In the genomic region with DNA sequence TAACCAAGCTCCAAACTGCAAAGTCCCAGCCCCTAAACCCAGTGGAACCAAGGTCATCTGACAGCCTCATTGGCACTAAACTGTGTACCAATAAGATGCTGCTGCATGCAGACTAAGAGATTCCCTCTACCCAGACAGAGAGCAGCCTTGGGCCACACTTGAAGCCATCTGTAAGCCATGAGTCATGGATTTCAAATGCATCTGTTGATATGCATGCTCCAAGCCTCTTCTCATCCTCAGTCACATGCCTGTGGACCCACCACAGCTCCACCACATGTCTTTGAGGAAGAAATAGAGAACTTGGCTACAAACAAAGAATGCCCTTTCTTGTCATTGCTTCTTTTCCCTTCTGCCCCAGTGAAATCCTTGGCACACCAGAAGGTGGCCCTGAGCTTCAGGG, we compare ENCODE assay signal across 12 cellular contexts. TPM values are rescaled to one million over a fixed set of nuclear protein-coding genes. Genes with fewer than 3 reads are reported as not detected.
DNase-seq lines count a peak whose midpoint lies in the region; ATAC-seq and TF ChIP-seq lines count a peak whose summit lies in the region.
"Had no signal": no experiment of that assay in that cellular context is flagged by ENCODE, and none has a peak within 500 bp of the region (broad histone marks: within the 10 kb centered on the region; RNA-seq: fewer than 3 reads in every experiment).

No MANE protein-coding gene starts in this region.

- H3K4me1 ChIP-seq in IMR-90 (ENCODE audit: control insufficient read depth, insufficient read depth, low read length) (peaks cover 4% of the 10 kb centered on the region), adipocyte (ENCODE audit: control insufficient read depth, insufficient read depth, low read length) (no peaks in the 10 kb centered on the region), hepatocyte (ENCODE audit: insufficient read depth) (no peaks in the 10 kb centered on the region)

- DNase-seq in AG20443 (ENCODE audit: low spot score) (peak; percentile 91), IMR-90 (peak; percentile 97), adipocyte (ENCODE audit: low read depth) (peak; percentile 60), hepatocyte (ENCODE audit: low spot score) (peak; percentile 22)
- DNase-seq in stimulated activated naive CD4-positive, alpha-beta T cell (lab: John Stamatoyannopoulos, UW), result no peak
- DNase-seq in NK-92 treated with Interleukin-12 subunit alpha and Interleukin-12 subunit beta, amount 100 ng/mL, for 24 hours (lab: John Stamatoyannopoulos, UW), result no peak
- DNase-seq: CD4-positive, alpha-beta T cell; NCI-H187; WERI-Rb-1 had no signal

- no peaks in the 10 kb centered on the region for H3K79me1 ChIP-seq in IMR-90 (ENCODE audit: low read depth in 1 of 2, low read length in 2 of 2)

- TF ChIP-seq RAD21 in IMR-90 (IDR thresholded peaks at IDR 0.05; ENCODE audit: low read length), result peak; percentile 9; the same call in 1 of the 2 replicates

- peaks cover 7% of the 10 kb centered on the region for H3K9me1 ChIP-seq in IMR-90 (ENCODE audit: insufficient read depth, low read length)

- CTCF ChIA-PET in IMR-90 (lab: Yijun Ruan, JAX), result interaction anchor here (0.7 kb wide), 2 partner anchors 20 to 476 kb away, joined by 3 read pairs; partner anchors contain the start of gene CREG2

- peak overlapping the region; percentile 58; the same call in 1 of the 2 replicates for H3K14ac ChIP-seq in IMR-90 (replicated peaks; ENCODE audit: low read depth, low read length)

- peak overlapping the region; percentile 65; the same call in 1 of the 2 replicates for H3K18ac ChIP-seq in IMR-90 (ENCODE audit: low read depth, low read length)

- H4K20me1 ChIP-seq in IMR-90 (ENCODE audit: insufficient read depth, low read length) (no peaks in the 10 kb centered on the region), hepatocyte (ENCODE audit: insufficient read depth, poor library complexity, severe bottlenecking) (no peaks in the 10 kb centered on the region)

- peak overlapping the region; percentile 60 for H2BK20ac ChIP-seq in IMR-90 (ENCODE audit: low read depth, low read length)

- H3K9me2 ChIP-seq in hepatocyte (replicated peaks; ENCODE audit: insufficient read depth), result no peaks in the 10 kb centered on the region

- in situ Hi-C loops in IMR-90 (cut with MboI; ENCODE audit: low sequenced_read_pairs), result loop anchor here (10.0 kb wide), 1 partner anchor 428 kb away; no protein-coding TSS in a partner anchor

- dilution Hi-C loops in IMR-90 (cut with HindIII; ENCODE audit: low sequenced_read_pairs, unreplicated experiment), result no loop called here

- H3K36me3 ChIP-seq in IMR-90 (ENCODE audit: control insufficient read depth, insufficient read depth, low read length) (no peaks in the 10 kb centered on the region), adipocyte (ENCODE audit: control insufficient read depth, insufficient read depth, low read length, severe bottlenecking) (no peaks in the 10 kb centered on the region), hepatocyte (replicated peaks; ENCODE audit: insufficient read depth, low read depth) (no peaks in the 10 kb centered on the region)
- H3K36me3 ChIP-seq: WERI-Rb-1 had no signal

- H4K8ac ChIP-seq in IMR-90 (ENCODE audit: low read depth in 2 of 2, low read length in 2 of 2), result no peak overlapping the region; a peak in 1 of 4 replicates

- TF ChIP-seq POLR2A in IMR-90 (IDR thresholded peaks at IDR 0.05; ENCODE audit: low read depth, low read length), result no peak

- H3K4me3 ChIP-seq in IMR-90 (ENCODE audit: insufficient read depth, low read depth, low read length) (no peak overlapping the region), adipocyte (ENCODE audit: low read length) (no peak overlapping the region), hepatocyte (no peak overlapping the region)

- H3K56ac ChIP-seq in IMR-90 (ENCODE audit: extremely low read depth, insufficient read depth, low read length), result no peak overlapping the region

- H2AK9ac ChIP-seq in IMR-90 (replicated peaks; ENCODE audit: low read depth, low read length, poor library complexity), result peak overlapping the region; percentile 76

- 0 out of 2 replicates have a peak overlapping the region, but pooled peaks have one; percentile 56 for H4K5ac ChIP-seq in IMR-90 (ENCODE audit: low read depth, low read length)

- no peak overlapping the region; the same call in 2 of the 3 replicates for H2BK15ac ChIP-seq in IMR-90 (ENCODE audit: low read depth, low read length)

- peak; percentile 98 for ATAC-seq in IMR-90 (ENCODE audit: low read depth)
- no peak for ATAC-seq in GM18498 (IDR thresholded peaks at IDR 0.05; ENCODE audit: unreplicated experiment)
- no peak for ATAC-seq in esophagus mucosa

- H2BK120ac ChIP-seq in IMR-90 (ENCODE audit: low read depth, low read length), result peak overlapping the region; percentile 70

- intact Hi-C loops in IMR-90 (cut with micrococcal nuclease), result no loop called here

- H3K27me3 ChIP-seq in IMR-90 (ENCODE audit: control insufficient read depth, insufficient read depth, low read length), result no peaks in the 10 kb centered on the region
- no peaks in the 10 kb centered on the region for H3K27me3 ChIP-seq in adipocyte (replicated peaks; ENCODE audit: control insufficient read depth, insufficient read depth, low read length)
- H3K27me3 ChIP-seq in hepatocyte, result no peaks in the 10 kb centered on the region

- no TSS peak for BruUV-seq in IMR-90 (replicated peaks; lab: Mats Ljungman, UMichigan)

- H4K91ac ChIP-seq in IMR-90 (ENCODE audit: insufficient read depth, low read depth, low read length), result peak overlapping the region; percentile 45; the same call in 1 of the 2 replicates

- H3K79me2 ChIP-seq in hepatocyte, result no peaks in the 10 kb centered on the region

- H2AK5ac ChIP-seq in IMR-90 (ENCODE audit: low read depth, low read length), result peak overlapping the region; percentile 95

- H3K27ac ChIP-seq in IMR-90 (ENCODE audit: insufficient read depth, low read length) (peak overlapping the region; percentile 58; the same call in 1 of the 2 replicates), hepatocyte (no peak overlapping the region)
- H3K27ac ChIP-seq: WERI-Rb-1 had no signal

- POLR2A ChIA-PET in IMR-90 (lab: Charles Lee; ENCODE audit: unreplicated experiment), result no interaction called here

- H2BK5ac ChIP-seq in IMR-90 (ENCODE audit: low read depth, low read length, poor library complexity, severe bottlenecking), result peak overlapping the region; percentile 71

- no peak overlapping the region for H3K4me2 ChIP-seq in IMR-90 (ENCODE audit: low read depth, low read length)
- no peak overlapping the region for H3K4me2 ChIP-seq in hepatocyte

- TF ChIP-seq CTCF in IMR-90 (conservative IDR thresholded peaks at IDR 0.05; ENCODE audit: low read depth, low read length), result no peak
- no peak for TF ChIP-seq CTCF in hepatocyte (IDR thresholded peaks at IDR 0.05; ENCODE audit: poor library complexity)

- H2AFZ ChIP-seq in IMR-90 (replicated peaks; ENCODE audit: low read length, poor library complexity), result peak overlapping the region; percentile 52
- no peak overlapping the region for H2AFZ ChIP-seq in hepatocyte

- H3K23ac ChIP-seq in IMR-90 (ENCODE audit: low read depth, low read length), result no peak overlapping the region

- H3K9me3 ChIP-seq in IMR-90 (ENCODE audit: control insufficient read depth, insufficient read depth, low read length) (no peaks in the 10 kb centered on the region), adipocyte (ENCODE audit: control insufficient read depth, low read length) (no peaks in the 10 kb centered on the region), hepatocyte (ENCODE audit: low read depth) (no peaks in the 10 kb centered on the region)

- peak overlapping the region; percentile 80 for H3K4ac ChIP-seq in IMR-90 (ENCODE audit: low read depth, low read length)

- H3K9ac ChIP-seq in IMR-90 (ENCODE audit: low read depth, low read length) (no peak overlapping the region), adipocyte (ENCODE audit: low read length) (no peak overlapping the region)

TF ChIP-seq in IMR-90, 13 proteins besides CTCF, POLR2A, EP300 and RAD21:
- TF ChIP-seq MXI1 (IDR thresholded peaks at IDR 0.05; ENCODE audit: borderline replicate concordance, low read depth, low read length) (peak; percentile 91), SMC3 (IDR thresholded peaks at IDR 0.05; ENCODE audit: low read depth, low read length) (no peak), NFE2L2 (IDR thresholded peaks at IDR 0.05; ENCODE audit: low read depth, low read length) (peak; percentile 50; the same call in 1 of the 2 replicates), CHD1 (IDR thresholded peaks at IDR 0.05; ENCODE audit: low read depth, low read length) (no peak), BHLHE40 (IDR thresholded peaks at IDR 0.05; ENCODE audit: low read depth, low read length) (peak; percentile 85), FOS (IDR thresholded peaks at IDR 0.05; ENCODE audit: low read depth, low read length) (peak; percentile 85), MAFK (IDR thresholded peaks at IDR 0.05; ENCODE audit: low read depth, low read length) (peak; percentile 41), MAZ (IDR thresholded peaks at IDR 0.05; ENCODE audit: borderline replicate concordance, low read depth, low read length) (no peak), RCOR1 (IDR thresholded peaks at IDR 0.05; ENCODE audit: insufficient replicate concordance, low read length) (no peak), CEBPB (IDR thresholded peaks at IDR 0.05; ENCODE audit: low read depth, low read length) (peak; percentile 33; the same call in 1 of the 2 replicates), RFX5 (IDR thresholded peaks at IDR 0.05; ENCODE audit: low read depth, low read length) (no peak)
- TF ChIP-seq, protein P1, sequence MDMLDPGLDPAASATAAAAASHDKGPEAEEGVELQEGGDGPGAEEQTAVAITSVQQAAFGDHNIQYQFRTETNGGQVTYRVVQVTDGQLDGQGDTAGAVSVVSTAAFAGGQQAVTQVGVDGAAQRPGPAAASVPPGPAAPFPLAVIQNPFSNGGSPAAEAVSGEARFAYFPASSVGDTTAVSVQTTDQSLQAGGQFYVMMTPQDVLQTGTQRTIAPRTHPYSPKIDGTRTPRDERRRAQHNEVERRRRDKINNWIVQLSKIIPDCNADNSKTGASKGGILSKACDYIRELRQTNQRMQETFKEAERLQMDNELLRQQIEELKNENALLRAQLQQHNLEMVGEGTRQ (IDR thresholded peaks at IDR 0.05; ENCODE audit: low read depth, low read length), result peak; percentile 88

RNA-seq across cellular contexts. Expression of gene CREG2, which starts 19.6 kb away (rescaled TPM):
- total RNA-seq in IMR-90 (2012; rRNA removed) (not detected in 2 replicates), hepatocyte (2.2 and 3.8 TPM in 2 replicates), esophagus mucosa (2.3 TPM)
- polyA plus RNA-seq in IMR-90 (2012; rRNA removed) (0.17 and 0.24 TPM in 2 replicates), hepatocyte (2.6 and 4.8 TPM in 2 replicates)
- 0.06 and 0.12 TPM in 2 replicates for polyA plus RNA-seq in IMR-90 (2012; cell fraction: cytosol; rRNA removed)
- polyA plus RNA-seq in IMR-90 (2012; cell fraction: nucleus; rRNA removed; ENCODE audit: low replicate concordance), result 0.05 and 0.13 TPM in 2 replicates
- total RNA-seq: OCI-LY7 had no signal

Comparison
In these comparisons a context has a peak if more than half of its experiments do, and no peak if none do; other contexts are left out.
1. DNase-seq: peak in AG20443 (single experiment), IMR-90 (single experiment), adipocyte (single experiment) and hepatocyte (single experiment); none in stimulated activated naive CD4-positive, alpha-beta T cell (0 of 6) and NK-92 treated with Interleukin-12 subunit alpha and Interleukin-12 subunit beta, amount 100 ng/mL, for 24 hours (single experiment).